Comparison of ENCODE assay signal across 17 cellular contexts in genomic region chr20:19813839-19814238, GRCh38. TPM values are rescaled to one million over a fixed set of nuclear protein-coding genes. Genes with fewer than 3 reads are reported as not detected.
DNase-seq lines count a peak whose midpoint lies in the region; ATAC-seq, FAIRE-seq and TF ChIP-seq lines count a peak whose summit lies in the region.
"Had no signal": no experiment of that assay in that cellular context is flagged by ENCODE, and none has a peak within 500 bp of the region (broad histone marks: within the 10 kb centered on the region; RNA-seq: fewer than 3 reads in every experiment).

No MANE protein-coding gene starts in this region.

- H3K4me2 ChIP-seq in mammary epithelial cell (ENCODE audit: insufficient read depth, low read depth, low read length): no peak overlapping the region

- peak; percentile 38 for FAIRE-seq in islet of Langerhans (lab: Jason Lieb, UNC)
- FAIRE-seq: GM12892, GM19239 had no signal

- no peaks in the 10 kb centered on the region for H3K9me3 Mint-ChIP-seq in MCF 10A (ENCODE audit: unreplicated experiment)

- peaks cover 20% of the 10 kb centered on the region for H3K4me1 Mint-ChIP-seq in MCF 10A (ENCODE audit: insufficient read depth, unreplicated experiment)

- WGBS in mammary epithelial cell (ENCODE audit: low coverage, missing lambda C conversion rate): 100% methylated on average over 4 of the region's 4 CpGs

- H3K36me3 Mint-ChIP-seq in MCF 10A (ENCODE audit: insufficient read depth, unreplicated experiment): no peaks in the 10 kb centered on the region

- no peak overlapping the region for H3K4me3 Mint-ChIP-seq in MCF 10A (ENCODE audit: unreplicated experiment)

- in situ Hi-C loops in mammary epithelial cell (cut with MboI; ENCODE audit: low sequenced_read_pairs in 2 of 2) (no loop called here), brain microvascular endothelial cell (cut with HindIII; ENCODE audit: low pct_ligation_motif_present, low sequenced_read_pairs) (no loop called here)

- H3K9me3 ChIP-seq in mammary epithelial cell (replicated peaks; ENCODE audit: insufficient read depth, low read length) (peaks cover under 1% of the 10 kb centered on the region), thoracic aorta (no peaks in the 10 kb centered on the region)

- BruUV-seq in MCF 10A (replicated peaks; lab: Mats Ljungman, UMichigan) (no TSS peak), mammary epithelial cell (replicated peaks; lab: Mats Ljungman, UMichigan) (no TSS peak)

- H3K27me3 Mint-ChIP-seq in MCF 10A (ENCODE audit: insufficient read depth, unreplicated experiment): no peaks in the 10 kb centered on the region

- DNase-seq in MCF 10A (ENCODE audit: unreplicated experiment): no peak
- no peak for DNase-seq in mammary epithelial cell
- no peak for DNase-seq in brain microvascular endothelial cell
- DNase-seq in thoracic aorta (ENCODE audit: low spot score): no peak
- no peak for DNase-seq in Kasumi-1 (lab: John Stamatoyannopoulos, UW)
- no peak for DNase-seq in C1 segment of cervical spinal cord (lab: John Stamatoyannopoulos, UW)
- DNase-seq in GM10266 (ENCODE audit: extremely low spot score): no peak
- DNase-seq: 8988T, DMS53, GOT3, MV-4-11, T-helper 2 cell had no signal

- H3K9ac ChIP-seq in mammary epithelial cell (ENCODE audit: insufficient read depth, low read length): no peak overlapping the region

- dilution Hi-C loops in mammary epithelial cell (cut with HindIII; ENCODE audit: low sequenced_read_pairs): no loop called here

- H3K4me3 ChIP-seq in mammary epithelial cell (replicated peaks in 1 of 3; ENCODE audit: insufficient read depth in 1 of 3, low read depth in 2 of 3, low read length in 3 of 3) (no peak overlapping the region), brain microvascular endothelial cell (ENCODE audit: low read depth, low read length) (no peak overlapping the region), thoracic aorta (no peak overlapping the region)
- H3K4me3 ChIP-seq: lung, tibial nerve had no signal

- H3K27ac Mint-ChIP-seq in MCF 10A (ENCODE audit: low read depth, unreplicated experiment): peak overlapping the region; percentile 69

- H2AFZ ChIP-seq in mammary epithelial cell (ENCODE audit: low read depth, low read length): no peak overlapping the region

- intact Hi-C loops in MCF 10A (cut with micrococcal nuclease) (no loop called here), mammary epithelial cell (cut with micrococcal nuclease) (no loop called here)

- H3K27me3 ChIP-seq in mammary epithelial cell (ENCODE audit: insufficient read depth, low read length) (no peaks in the 10 kb centered on the region), brain microvascular endothelial cell (replicated peaks) (no peaks in the 10 kb centered on the region), thoracic aorta (replicated peaks; ENCODE audit: insufficient read depth) (no peaks in the 10 kb centered on the region)
- H3K27me3 ChIP-seq: tibial nerve had no signal

- TF ChIP-seq CTCF in MCF 10A (IDR thresholded peaks at IDR 0.05; ENCODE audit: unreplicated experiment) (no peak), mammary epithelial cell (conservative IDR thresholded peaks at IDR 0.05 in 1 of 2, IDR thresholded peaks at IDR 0.05 in 1 of 2; ENCODE audit: extremely low read depth in 1 of 2, insufficient read depth in 1 of 2, low read depth in 1 of 2, low read length in 2 of 2) (no peak), brain microvascular endothelial cell (IDR thresholded peaks at IDR 0.05; ENCODE audit: low read depth, low read length, missing control alignments) (no peak), thoracic aorta (IDR thresholded peaks at IDR 0.05) (no peak), GM10266 (IDR thresholded peaks at IDR 0.05; ENCODE audit: control insufficient read depth, insufficient read depth, low read depth, missing control alignments) (no peak)

- H3K4me1 ChIP-seq in mammary epithelial cell (ENCODE audit: insufficient read depth, low read length): peaks cover 43% of the 10 kb centered on the region
- H3K4me1 ChIP-seq in thoracic aorta (ENCODE audit: control insufficient read depth in 1 of 2, low read depth in 2 of 2): peaks cover 30 to 40% of the 10 kb centered on the region in 2 donors

- no peak for ATAC-seq in thoracic aorta (ENCODE audit: insufficient number of reproducible peaks, low FRiP score, low read depth)

- H3K36me3 ChIP-seq in mammary epithelial cell (ENCODE audit: insufficient read depth, low read length): no peaks in the 10 kb centered on the region
- H3K36me3 ChIP-seq in brain microvascular endothelial cell (replicated peaks): no peaks in the 10 kb centered on the region
- H3K36me3 ChIP-seq in thoracic aorta: no peaks in the 10 kb centered on the region

- no peaks in the 10 kb centered on the region for H3K79me2 ChIP-seq in mammary epithelial cell (ENCODE audit: insufficient read depth, low read length)

- H3K27ac ChIP-seq in mammary epithelial cell (ENCODE audit: insufficient read depth, low read depth, low read length): no peak overlapping the region
- peak overlapping the region; percentile 97 for H3K27ac ChIP-seq in brain microvascular endothelial cell
- peak overlapping the region; percentile 22 to 68 for H3K27ac ChIP-seq in thoracic aorta

- POLR2A ChIA-PET in MCF 10A (lab: Yijun Ruan, JAX): interaction anchor here (1.2 to 5.8 kb wide), 2 partner anchors 38 to 162 kb away, joined by 3 to 72 read pairs; no protein-coding TSS in a partner anchor

- CTCF ChIA-PET in MCF 10A (lab: Yijun Ruan, JAX): interaction anchor here (0.8 to 10.1 kb wide), 5 partner anchors 10 to 77 kb away, joined by 3 to 85 read pairs (median 5); no protein-coding TSS in a partner anchor
- CTCF ChIA-PET in mammary epithelial cell (lab: Charles Lee; ENCODE audit: low non-redundant PET): no interaction called here

- H4K20me1 ChIP-seq in mammary epithelial cell (ENCODE audit: insufficient read depth, low read length): no peaks in the 10 kb centered on the region

RNA-seq across cellular contexts. Expression of gene RIN2, which starts 55.8 kb away (rescaled TPM):
- total RNA-seq in MCF 10A (2022) (16.8 and 23.9 TPM in 2 replicates), mammary epithelial cell (10 to 100 TPM; 42.2 to 45.2 TPM), thoracic aorta (100 to 1,000 TPM in 1 of 2 donors, 10 to 100 TPM in 1; 60.9 to 121 TPM)
- 29.1 TPM for polyA plus RNA-seq in mammary epithelial cell
- 93.5 TPM for polyA minus RNA-seq in mammary epithelial cell
